ENCODE assay signal across 8 cellular contexts in genomic region chr17:82424001-82424862, GRCh38. TPM values are rescaled to one million over a fixed set of nuclear protein-coding genes. Genes with fewer than 3 reads are reported as not detected.
DNase-seq lines count a peak whose midpoint lies in the region; ATAC-seq and TF ChIP-seq lines count a peak whose summit lies in the region.

No MANE protein-coding gene starts in this region.

- DNase-seq in AG09319 (ENCODE audit: extremely low read depth, low read depth) (peak; percentile 4), H7 (peak; percentile 87), ascending aorta (ENCODE audit: low spot score in 2 of 2) (no peak), left lobe of liver (ENCODE audit: low spot score) (no peak)
- DNase-seq in stimulated activated naive CD8-positive, alpha-beta T cell treated with anti-CD3 and anti-CD28 coated beads, Interleukin-15, Interleukin-2, amounts not matched to agents 100 U/mL and 50 U/mL, for 24 hours, result peak; percentile 73

- no peak overlapping the region for H3K27ac ChIP-seq in ascending aorta

- H3K36me3 ChIP-seq in H7 (replicated peaks; ENCODE audit: control insufficient read depth, insufficient read depth, low read length) (0 out of 2 replicates have a peak, but pooled peaks cover 3% of the 10 kb centered on the region), ascending aorta (no peaks in the 10 kb centered on the region)

- ATAC-seq in SK-N-SH treated with all-trans-retinoic acid at 6 μM for 48 hours (peak; percentile 75), left lobe of liver (peak; percentile 41), GM19035 (IDR thresholded peaks at IDR 0.05; ENCODE audit: unreplicated experiment) (no peak), GM18909 (IDR thresholded peaks at IDR 0.05; ENCODE audit: poor library complexity, unreplicated experiment) (no peak)
- no peak for ATAC-seq in stimulated activated naive CD8-positive, alpha-beta T cell treated with anti-CD3 and anti-CD28 coated beads, Interleukin-15, Interleukin-2, amounts not matched to agents 100 U/mL and 50 U/mL, for 24 hours

- peaks cover 2% of the 10 kb centered on the region in 2 donors for H3K4me1 ChIP-seq in ascending aorta

- TF ChIP-seq CTCF in AG09319 (IDR thresholded peaks at IDR 0.05; ENCODE audit: low read depth, low read length) (peak; percentile 70), ascending aorta (IDR thresholded peaks at IDR 0.05) (peak; percentile 50 to 53 (median 52))

- H3K4me3 ChIP-seq in H7 (ENCODE audit: insufficient read depth, low read depth, low read length) (no peak overlapping the region), ascending aorta (peak overlapping the region in 1 of 2 donors; percentile 27)

- H3K9me3 ChIP-seq in ascending aorta, result peaks cover 0 to 6% of the 10 kb centered on the region in 2 donors

- no peaks in the 10 kb centered on the region for H3K27me3 ChIP-seq in H7 (ENCODE audit: control insufficient read depth, insufficient read depth, low read length)
- H3K27me3 ChIP-seq in ascending aorta, result no peaks in the 10 kb centered on the region

- intact Hi-C loops in ascending aorta (cut with DNase I), result no loop called here

TF ChIP-seq in SK-N-SH treated with all-trans-retinoic acid at 6 μM for 48 hours, 23 proteins besides CTCF, POLR2A, EP300 and RAD21:
- TF ChIP-seq OSR1 (CRISPR knock-in tag; IDR thresholded peaks at IDR 0.05), result no peak
- TF ChIP-seq RARB (CRISPR knock-in tag; IDR thresholded peaks at IDR 0.05), result no peak
- no peak for TF ChIP-seq CSDC2 (CRISPR knock-in tag; IDR thresholded peaks at IDR 0.05)
- no peak for TF ChIP-seq TSHZ2 (CRISPR knock-in tag; IDR thresholded peaks at IDR 0.05)

RNA-seq across cellular contexts. Expression of gene OGFOD3, which starts 5.8 kb away (rescaled TPM):
- 26.2 and 28.6 TPM in 2 replicates for total RNA-seq in H7 (2014; rRNA removed; shearing (Covaris generic))
- 36.6 TPM for total RNA-seq in ascending aorta
- 18.4 TPM for total RNA-seq in left lobe of liver

RNA-seq across cellular contexts. Expression of gene HEXD, which starts 6.1 kb away (rescaled TPM):
- total RNA-seq in H7 (2014; rRNA removed; shearing (Covaris generic)), result 16.6 and 24.6 TPM in 2 replicates
- total RNA-seq in ascending aorta (40.4 TPM), left lobe of liver (44.3 TPM)

RNA-seq across cellular contexts. Expression of gene CYBC1, which starts 26.3 kb away (rescaled TPM):
- 62.8 and 76.1 TPM in 2 replicates for total RNA-seq in H7 (2014; rRNA removed; shearing (Covaris generic))
- total RNA-seq in ascending aorta (124 TPM), left lobe of liver (35.5 TPM)

RNA-seq across cellular contexts. Expression of gene NARF, which starts 34.3 kb away (rescaled TPM):
- total RNA-seq in H7 (2014; rRNA removed; shearing (Covaris generic)), result 42.2 and 49.9 TPM in 2 replicates
- total RNA-seq in ascending aorta, result 38.3 TPM
- total RNA-seq in left lobe of liver, result 22.5 TPM

RNA-seq across cellular contexts. Expression of gene UTS2R, which starts 52.7 kb away (rescaled TPM):
- total RNA-seq in H7 (2014; rRNA removed; shearing (Covaris generic)), result not detected in 2 replicates
- total RNA-seq in ascending aorta (not detected), left lobe of liver (not detected)

Comparison
In these comparisons a context has a peak if more than half of its experiments do, and no peak if none do; other contexts are left out.
1. DNase-seq: peak in AG09319 (single experiment), H7 (single experiment) and stimulated activated naive CD8-positive, alpha-beta T cell treated with anti-CD3 and anti-CD28 coated beads, Interleukin-15, Interleukin-2, amounts not matched to agents 100 U/mL and 50 U/mL, for 24 hours (single experiment); none in ascending aorta (0 of 2) and left lobe of liver (single experiment).
2. ATAC-seq: peak in SK-N-SH treated with all-trans-retinoic acid at 6 μM for 48 hours (single experiment) and left lobe of liver (single experiment); none in stimulated activated naive CD8-positive, alpha-beta T cell treated with anti-CD3 and anti-CD28 coated beads, Interleukin-15, Interleukin-2, amounts not matched to agents 100 U/mL and 50 U/mL, for 24 hours (single experiment), GM19035 (single experiment) and GM18909 (single experiment).